8 cellular contexts compared by ENCODE assay signal in the genomic region with DNA sequence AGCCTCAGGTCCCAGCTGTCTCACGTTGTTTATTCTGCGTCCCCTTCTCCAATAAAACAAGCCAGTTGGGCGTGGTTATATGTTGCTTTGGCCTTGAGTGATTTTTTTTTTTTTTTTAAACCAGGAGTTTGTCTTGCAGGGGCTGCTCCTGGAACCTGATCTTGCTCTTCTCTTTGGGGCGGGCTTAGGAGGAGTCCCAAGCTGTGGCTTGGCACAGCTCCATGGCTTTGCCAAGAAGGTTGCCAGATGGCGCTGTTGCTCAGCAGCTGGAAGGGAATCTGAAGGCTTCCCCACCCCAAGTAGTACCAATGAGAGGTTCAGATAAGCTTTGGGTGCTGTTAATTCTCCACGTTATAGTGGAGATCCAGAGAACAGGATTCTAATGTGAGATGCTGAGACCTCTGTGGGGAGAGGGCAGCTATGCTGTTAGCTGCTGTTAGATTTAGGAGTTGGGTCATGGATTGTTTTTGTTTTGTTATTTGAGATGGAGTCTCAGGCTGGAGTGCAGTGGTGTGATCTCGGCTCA. TPM values are rescaled to one million over a fixed set of nuclear protein-coding genes. Genes with fewer than 3 reads are reported as not detected.
A peak's percentile ranks its signal among the peaks of the same experiment; 100 is the strongest.
DNase-seq lines count a peak whose midpoint lies in the region; ATAC-seq and TF ChIP-seq lines count a peak whose summit lies in the region.

No MANE protein-coding gene starts in this region.

- peak; percentile 97 for TF ChIP-seq CTCF in foreskin keratinocyte (conservative IDR thresholded peaks at IDR 0.05)
- TF ChIP-seq CTCF in omental fat pad (IDR thresholded peaks at IDR 0.05): no peak
- peak; percentile 64 to 84 (median 73) for TF ChIP-seq CTCF in transverse colon (IDR thresholded peaks at IDR 0.05)

- DNase-seq in DMS79 treated with DMSO at 0.1 percent for 48 hours (lab: John Stamatoyannopoulos, UW): peak; percentile 97
- DNase-seq in MV-4-11 (lab: John Stamatoyannopoulos, UW): peak; percentile 91
- peak; percentile 89 for DNase-seq in SIG-M5 treated with dmso at 0.1 percent for 504 hours (lab: John Stamatoyannopoulos, UW; ENCODE audit: unreplicated experiment)
- peak; percentile 92 for DNase-seq in activated effector memory CD4-positive, alpha-beta T cell treated with anti-CD3 and anti-CD28 coated beads, Interleukin-2, amount 50 U/mL, for 16 hours
- DNase-seq in foreskin keratinocyte: peak; percentile 54 to 78
- peak; percentile 77 for DNase-seq in omental fat pad (ENCODE audit: low spot score)
- peak; percentile 93 for DNase-seq in transverse colon

- H3K36me3 ChIP-seq in transverse colon: peaks cover 0 to 38% (median 16%) of the 10 kb centered on the region in 4 donors

- intact Hi-C loops in transverse colon (cut with DNase I; ENCODE audit: low total_unique reads): no loop called here

- ATAC-seq in foreskin keratinocyte (peak; percentile 67), omental fat pad (ENCODE audit: low FRiP score) (peak; percentile 60), GM21360 (IDR thresholded peaks at IDR 0.05; ENCODE audit: unreplicated experiment) (no peak)

- H3K4me3 ChIP-seq in transverse colon: no peak overlapping the region

- in situ Hi-C loops in transverse colon (cut with MboI; ENCODE audit: low pct_ligation_motif_present in 1 of 4, low pct_unique_long_range_greater_than_20kb in 1 of 4, low sequenced_read_pairs in 3 of 4): loop anchor here (5.0 to 10.0 kb wide), 3 partner anchors 90 to 98 kb away; partner anchors contain the start of genes CATSPERZ (in 2 of the 4) and KCNK4 (in 1 of the 4)

- no peak for TF ChIP-seq POLR2A in transverse colon (IDR thresholded peaks at IDR 0.05)

- H3K27me3 ChIP-seq in foreskin keratinocyte (no peaks in the 10 kb centered on the region), transverse colon (no peaks in the 10 kb centered on the region)

- H3K4me1 ChIP-seq in foreskin keratinocyte: no peaks in the 10 kb centered on the region
- H3K4me1 ChIP-seq in transverse colon: peaks cover 7 to 38% (median 34%) of the 10 kb centered on the region in 4 donors

- no peak for TF ChIP-seq EP300 in transverse colon (IDR thresholded peaks at IDR 0.05; ENCODE audit: low read depth)

- WGBS in transverse colon (ENCODE audit: low coverage in 1 of 2), 2 donors: 25% methylated on average over 7 of the region's 7 CpGs; no CpG with 5 or more reads in 1 of the 2 donors

- H3K9me3 ChIP-seq in transverse colon: no peaks in the 10 kb centered on the region

- no peak overlapping the region for H3K27ac ChIP-seq in foreskin keratinocyte
- peak overlapping the region; percentile 73 to 85 (median 80) for H3K27ac ChIP-seq in transverse colon

RNA-seq across cellular contexts. Expression of gene FERMT3, which starts 2.0 kb away (rescaled TPM):
- total RNA-seq in foreskin keratinocyte (0.39 and 0.75 TPM in 2 replicates), omental fat pad (100 to 1,000 TPM in 1 of 4 donors, 10 to 100 TPM in 3; 35.0 to 101 (median 45.6) TPM), transverse colon (10 to 100 TPM; 14.6 to 63.3 (median 28.6) TPM)
- polyA plus RNA-seq in foreskin keratinocyte: 0.42 and 0.62 TPM in 2 replicates

RNA-seq across cellular contexts. Expression of gene STIP1, which starts 18.6 kb away (rescaled TPM):
- total RNA-seq in foreskin keratinocyte (200 and 228 TPM in 2 replicates), omental fat pad (100 to 1,000 TPM in 2 of 4 donors, 10 to 100 TPM in 2; 73.0 to 174 (median 135) TPM), transverse colon (100 to 1,000 TPM in 1 of 4 donors, 10 to 100 TPM in 3; 45.3 to 181 (median 65.9) TPM)
- 161 and 191 TPM in 2 replicates for polyA plus RNA-seq in foreskin keratinocyte

RNA-seq across cellular contexts. Expression of gene TRPT1, which starts 21.5 kb away (rescaled TPM):
- total RNA-seq in foreskin keratinocyte: 28.6 and 34.3 TPM in 2 replicates
- 36.3 and 42.1 TPM in 2 replicates for polyA plus RNA-seq in foreskin keratinocyte
- total RNA-seq in omental fat pad: 10 to 100 TPM; 26.3 to 56.6 (median 37.3) TPM
- total RNA-seq in transverse colon: 100 to 1,000 TPM in 2 of 4 donors, 10 to 100 TPM in 2; 82.4 to 113 (median 99.1) TPM

RNA-seq across cellular contexts. Expression of gene NUDT22, which starts 21.5 kb away (rescaled TPM):
- total RNA-seq in foreskin keratinocyte: 53.9 and 58.5 TPM in 2 replicates
- polyA plus RNA-seq in foreskin keratinocyte: 65.7 and 71.2 TPM in 2 replicates
- 10 to 100 TPM; 22.8 to 47.8 (median 38.0) TPM for total RNA-seq in omental fat pad
- total RNA-seq in transverse colon: 100 to 1,000 TPM in 3 of 4 donors, 10 to 100 TPM in 1; 84.0 to 215 (median 127) TPM

RNA-seq across cellular contexts. Expression of gene DNAJC4, which starts 25.8 kb away (rescaled TPM):
- 12.7 and 14.1 TPM in 2 replicates for total RNA-seq in foreskin keratinocyte
- polyA plus RNA-seq in foreskin keratinocyte: 23.0 and 25.9 TPM in 2 replicates
- 10 to 100 TPM; 19.2 to 25.8 (median 21.6) TPM for total RNA-seq in omental fat pad
- total RNA-seq in transverse colon: 100 to 1,000 TPM in 1 of 4 donors, 10 to 100 TPM in 3; 52.6 to 214 (median 76.0) TPM

Comparison
In these comparisons a context has a peak if more than half of its experiments do, and no peak if none do; other contexts are left out.
1. CTCF ChIP-seq: peak in foreskin keratinocyte (single experiment) and transverse colon (5 of 5); none in omental fat pad (0 of 3).
2. Peak in every context shown above with its lines, with median percentiles within 50 percentile points of each other: DNase-seq.